In the genomic region with DNA sequence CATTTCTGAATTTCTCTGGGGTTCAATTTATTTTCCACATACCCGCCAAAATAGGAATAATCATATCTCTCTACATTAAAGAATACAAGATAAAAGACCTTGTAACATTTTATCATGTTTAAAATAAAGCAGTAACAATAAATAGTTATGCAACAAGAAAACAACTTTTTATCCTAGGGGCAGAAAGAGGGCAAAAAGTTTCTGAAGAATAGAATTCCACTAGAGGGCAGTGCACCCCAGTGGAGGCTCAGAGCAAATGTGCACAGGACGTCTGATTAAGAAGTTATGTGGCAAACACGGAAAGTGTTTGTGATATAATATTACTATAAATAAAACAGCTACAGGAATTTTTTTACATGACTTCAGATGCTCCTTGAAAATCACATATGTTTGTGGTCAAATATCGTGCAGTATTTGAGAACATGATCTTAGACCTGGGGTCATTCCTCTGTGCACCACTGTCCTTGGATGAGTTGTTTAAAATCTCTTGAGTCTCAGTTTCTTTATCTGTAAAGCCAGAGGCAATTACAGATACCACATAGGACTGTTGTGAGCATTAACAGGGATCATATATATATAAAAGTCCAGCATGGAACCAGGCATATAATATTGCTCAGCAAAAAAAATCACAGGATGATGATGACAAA, we compare ENCODE assay signal across 8 cellular contexts. TPM values are rescaled to one million over a fixed set of nuclear protein-coding genes. Genes with fewer than 3 reads are reported as not detected.
DNase-seq lines count a peak whose midpoint lies in the region; ATAC-seq, FAIRE-seq and TF ChIP-seq lines count a peak whose summit lies in the region.

No MANE protein-coding gene starts in this region.

- CTCF ChIA-PET in MCF 10A (lab: Yijun Ruan, JAX), result interaction anchor here (0.6 to 5.0 kb wide), 24 partner anchors 8 to 911 kb away, joined by 3 to 114 read pairs (median 4); a partner anchor contains a TSS

- no peaks in the 10 kb centered on the region for H3K9me3 Mint-ChIP-seq in MCF 10A (ENCODE audit: unreplicated experiment)

- H3K4me3 Mint-ChIP-seq in MCF 10A (ENCODE audit: unreplicated experiment), result no peak overlapping the region

- peak; percentile 19 to 36 for DNase-seq in activated CD4-positive, alpha-beta T cell treated with anti-CD3 and anti-CD28 coated beads for 24 hours (ENCODE audit: low read depth in 2 of 2)
- no peak for DNase-seq in activated CD4-positive, alpha-beta T cell treated with anti-CD3 and anti-CD28 coated beads for 1 hour
- DNase-seq in NCI-H2029 (lab: John Stamatoyannopoulos, UW) (peak; percentile 1), T-helper 2 cell (peak in 4 of 5 experiments; percentile 22 to 76 (median 26)), MCF 10A (ENCODE audit: unreplicated experiment) (peak; percentile 71)
- DNase-seq in stimulated activated CD4-positive, alpha-beta T cell treated with anti-CD3 and anti-CD28 coated beads, TNF-alpha, amount 100 ng/mL, for 24 hours (ENCODE audit: low read depth in 3 of 3), result peak in 2 of 3 experiments; percentile 26 to 34

- ATAC-seq in HG02642 (IDR thresholded peaks at IDR 0.05; ENCODE audit: poor library complexity, unreplicated experiment), result peak; percentile 58

- H3K27me3 Mint-ChIP-seq in MCF 10A (ENCODE audit: insufficient read depth, unreplicated experiment), result peaks cover 11% of the 10 kb centered on the region

- POLR2A ChIA-PET in MCF 10A (lab: Yijun Ruan, JAX), result interaction anchor here (0.9 to 4.9 kb wide), 2 partner anchors 133 to 266 kb away, joined by 5 to 51 read pairs; a partner anchor contains a TSS

- peaks cover 5% of the 10 kb centered on the region for H3K4me1 Mint-ChIP-seq in MCF 10A (ENCODE audit: insufficient read depth, unreplicated experiment)

- FAIRE-seq in islet of Langerhans (lab: Jason Lieb, UNC), result peak; percentile 99

- H3K36me3 Mint-ChIP-seq in MCF 10A (ENCODE audit: insufficient read depth, unreplicated experiment), result peaks cover 6% of the 10 kb centered on the region

- BruUV-seq in MCF 10A (replicated peaks; lab: Mats Ljungman, UMichigan), result no TSS peak

- TF ChIP-seq CTCF in MCF 10A (IDR thresholded peaks at IDR 0.05; ENCODE audit: unreplicated experiment), result peak; percentile 81

- H3K27ac Mint-ChIP-seq in MCF 10A (ENCODE audit: low read depth, unreplicated experiment), result no peak overlapping the region

- intact Hi-C loops in MCF 10A (cut with micrococcal nuclease), result loop anchor here (1.0 to 2.0 kb wide), 2 partner anchors 133 to 267 kb away; a partner anchor contains a TSS

RNA-seq across cellular contexts. Expression of a gene that starts 13.2 kb away (rescaled TPM):
- 13.9 and 16.2 TPM in 2 replicates for total RNA-seq in MCF 10A (2022)
